Comparison of ENCODE assay signal across 22 cellular contexts in the genomic region with DNA sequence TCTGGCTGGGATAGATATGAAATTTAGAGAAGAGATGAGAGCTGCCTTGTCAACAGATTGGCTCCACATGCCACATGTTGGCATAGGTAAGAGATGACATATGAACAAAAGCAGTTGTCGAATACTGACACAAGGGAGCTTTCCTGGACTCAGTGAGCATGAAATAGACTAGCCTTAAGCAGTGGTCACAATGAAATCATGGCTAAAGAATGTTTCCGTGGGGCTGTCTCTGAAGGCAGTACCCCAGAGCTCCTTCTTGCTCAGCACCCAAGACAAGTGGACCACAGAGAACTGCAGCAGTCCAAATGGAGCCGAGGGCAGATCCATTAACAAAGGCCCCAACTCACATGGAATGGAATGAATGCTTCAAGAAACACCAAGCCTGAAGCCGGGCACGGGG.
DNase-seq lines count a peak whose midpoint lies in the region; ATAC-seq, FAIRE-seq and TF ChIP-seq lines count a peak whose summit lies in the region.
"Had no signal": no experiment of that assay in that cellular context is flagged by ENCODE, and none has a peak within 500 bp of the region (broad histone marks: within the 10 kb centered on the region; RNA-seq: fewer than 3 reads in every experiment).

No MANE protein-coding gene starts in this region.

- TF ChIP-seq CTCF in HFFc6 (IDR thresholded peaks at IDR 0.05) (no peak), bronchial epithelial cell (IDR thresholded peaks at IDR 0.05; ENCODE audit: insufficient read depth, low read length, severe bottlenecking) (no peak), upper lobe of right lung (IDR thresholded peaks at IDR 0.05) (no peak)

- H3K27me3 ChIP-seq in bronchial epithelial cell (ENCODE audit: control insufficient read depth, insufficient read depth, low read length) (no peaks in the 10 kb centered on the region), upper lobe of right lung (no peaks in the 10 kb centered on the region)
- H3K27me3 ChIP-seq: sigmoid colon had no signal

- peaks cover 54% of the 10 kb centered on the region for H3K4me1 Mint-ChIP-seq in HFFc6 (ENCODE audit: low read depth)
- H3K4me1 Mint-ChIP-seq: activated naive CD4-positive, alpha-beta T cell treated with anti-CD3 and anti-CD28 coated beads, Interleukin-2, amount 10 ng/mL, durations not matched to agents 7 days and 5 days; naive B cell; stimulated activated naive B cell treated with anti-CD40 and anti-IgM and Interleukin-4, amounts not matched to agents 10 μg/mL and 1 μg/mL and 100 μg/mL, for 72 hours had no signal

- peak; percentile 52 for DNase-seq in HFFc6
- DNase-seq in bronchial epithelial cell (ENCODE audit: low read depth) = no peak
- DNase-seq in iris pigment epithelial cell (ENCODE audit: low read depth) = peak; percentile 78
- no peak for DNase-seq in upper lobe of right lung
- DNase-seq in NCI-H1092 treated with DMSO at 0.1 percent for 48 hours (lab: John Stamatoyannopoulos, UW) = no peak
- no peak for DNase-seq in activated CD8-positive, alpha-beta memory T cell treated with anti-CD3 and anti-CD28 coated beads, Interleukin-2, amount 50 U/mL, for 48 hours
- DNase-seq: activated CD8-positive, alpha-beta memory T cell treated with anti-CD3 and anti-CD28 coated beads for 24 hours; activated naive CD4-positive, alpha-beta T cell treated with anti-CD3 and anti-CD28 coated beads, Interleukin-2, amount 10 ng/mL, durations not matched to agents 7 days and 5 days; activated T-cell treated with anti-CD3 and anti-CD28 coated beads, Interleukin-2, amount 50 U/mL, for 72 hours; anterior cingulate cortex; cerebellar nuclear complex; DND-41; erythroblast; naive B cell; NCI-H1417 treated with DMSO at 0.1 percent for 48 hours; NCI-H2107; NCI-H524 treated with DMSO at 0.1 percent for 48 hours; RPMI8226; sigmoid colon; stimulated activated naive B cell treated with anti-CD40 and anti-IgM and Interleukin-4, amounts not matched to agents 10 μg/mL and 1 μg/mL and 100 μg/mL, for 72 hours had no signal

- H3K4me3 ChIP-seq in bronchial epithelial cell (ENCODE audit: low read depth, low read length) = no peak overlapping the region
- H3K4me3 ChIP-seq in upper lobe of right lung = no peak overlapping the region
- H3K4me3 ChIP-seq: sigmoid colon, thoracic aorta had no signal

- peaks cover 11% of the 10 kb centered on the region; the same call in 1 of the 2 replicates for H3K9me3 Mint-ChIP-seq in HFFc6

- H3K36me3 Mint-ChIP-seq in HFFc6 (ENCODE audit: low read depth) = no peaks in the 10 kb centered on the region
- H3K36me3 Mint-ChIP-seq: activated naive CD4-positive, alpha-beta T cell treated with anti-CD3 and anti-CD28 coated beads, Interleukin-2, amount 10 ng/mL, durations not matched to agents 7 days and 5 days; naive B cell; stimulated activated naive B cell treated with anti-CD40 and anti-IgM and Interleukin-4, amounts not matched to agents 10 μg/mL and 1 μg/mL and 100 μg/mL, for 72 hours had no signal

- peak overlapping the region; percentile 5; the same call in 1 of the 2 replicates for H3K4me3 Mint-ChIP-seq in HFFc6
- H3K4me3 Mint-ChIP-seq: activated naive CD4-positive, alpha-beta T cell treated with anti-CD3 and anti-CD28 coated beads, Interleukin-2, amount 10 ng/mL, durations not matched to agents 7 days and 5 days; activated T-cell treated with anti-CD3 and anti-CD28 coated beads, Interleukin-2, amount 50 U/mL, for 72 hours; naive B cell; stimulated activated naive B cell treated with anti-CD40 and anti-IgM and Interleukin-4, amounts not matched to agents 10 μg/mL and 1 μg/mL and 100 μg/mL, for 72 hours had no signal

- no peaks in the 10 kb centered on the region for H3K9me3 ChIP-seq in upper lobe of right lung
- H3K9me3 ChIP-seq: sigmoid colon, thoracic aorta had no signal

- FAIRE-seq in bronchial epithelial cell (lab: Jason Lieb, UNC) = peak; percentile 40

- H3K27ac Mint-ChIP-seq in HFFc6 = peak overlapping the region; percentile 45
- H3K27ac Mint-ChIP-seq: activated naive CD4-positive, alpha-beta T cell treated with anti-CD3 and anti-CD28 coated beads, Interleukin-2, amount 10 ng/mL, durations not matched to agents 7 days and 5 days; activated T-cell treated with anti-CD3 and anti-CD28 coated beads, Interleukin-2, amount 50 U/mL, for 72 hours; naive B cell; stimulated activated naive B cell treated with anti-CD40 and anti-IgM and Interleukin-4, amounts not matched to agents 10 μg/mL and 1 μg/mL and 100 μg/mL, for 72 hours had no signal

- peak; percentile 23 for ATAC-seq in upper lobe of right lung
- ATAC-seq in HG03139 (IDR thresholded peaks at IDR 0.05; ENCODE audit: unreplicated experiment) = no peak
- ATAC-seq: activated T-cell treated with anti-CD3 and anti-CD28 coated beads, Interleukin-2, amount 50 U/mL, for 72 hours; stimulated activated naive B cell treated with anti-CD40 and anti-IgM and Interleukin-4, amounts not matched to agents 10 μg/mL and 1 μg/mL and 100 μg/mL, for 72 hours had no signal

- H3K27me3 Mint-ChIP-seq in HFFc6 (ENCODE audit: insufficient read depth) = no peaks in the 10 kb centered on the region
- H3K27me3 Mint-ChIP-seq: activated naive CD4-positive, alpha-beta T cell treated with anti-CD3 and anti-CD28 coated beads, Interleukin-2, amount 10 ng/mL, durations not matched to agents 7 days and 5 days; naive B cell; stimulated activated naive B cell treated with anti-CD40 and anti-IgM and Interleukin-4, amounts not matched to agents 10 μg/mL and 1 μg/mL and 100 μg/mL, for 72 hours had no signal

- no peak overlapping the region for H3K27ac ChIP-seq in upper lobe of right lung
- H3K27ac ChIP-seq: thoracic aorta had no signal

- H3K4me1 ChIP-seq in upper lobe of right lung = no peaks in the 10 kb centered on the region

- intact Hi-C loops in upper lobe of right lung (cut with DNase I) = no loop called here

- H3K36me3 ChIP-seq in bronchial epithelial cell (ENCODE audit: control insufficient read depth, insufficient read depth, low read length) = no peaks in the 10 kb centered on the region
- no peaks in the 10 kb centered on the region for H3K36me3 ChIP-seq in upper lobe of right lung
- H3K36me3 ChIP-seq: sigmoid colon, thoracic aorta had no signal

Comparison
In these comparisons a context has a peak if more than half of its experiments do, and no peak if none do; other contexts are left out.
1. DNase-seq: peak in HFFc6 (single experiment) and iris pigment epithelial cell (single experiment); none in bronchial epithelial cell (single experiment), upper lobe of right lung (single experiment), NCI-H1092 treated with DMSO at 0.1 percent for 48 hours (single experiment) and activated CD8-positive, alpha-beta memory T cell treated with anti-CD3 and anti-CD28 coated beads, Interleukin-2, amount 50 U/mL, for 48 hours (single experiment).